ENCODE assay signal across 9 cellular contexts in the genomic region with DNA sequence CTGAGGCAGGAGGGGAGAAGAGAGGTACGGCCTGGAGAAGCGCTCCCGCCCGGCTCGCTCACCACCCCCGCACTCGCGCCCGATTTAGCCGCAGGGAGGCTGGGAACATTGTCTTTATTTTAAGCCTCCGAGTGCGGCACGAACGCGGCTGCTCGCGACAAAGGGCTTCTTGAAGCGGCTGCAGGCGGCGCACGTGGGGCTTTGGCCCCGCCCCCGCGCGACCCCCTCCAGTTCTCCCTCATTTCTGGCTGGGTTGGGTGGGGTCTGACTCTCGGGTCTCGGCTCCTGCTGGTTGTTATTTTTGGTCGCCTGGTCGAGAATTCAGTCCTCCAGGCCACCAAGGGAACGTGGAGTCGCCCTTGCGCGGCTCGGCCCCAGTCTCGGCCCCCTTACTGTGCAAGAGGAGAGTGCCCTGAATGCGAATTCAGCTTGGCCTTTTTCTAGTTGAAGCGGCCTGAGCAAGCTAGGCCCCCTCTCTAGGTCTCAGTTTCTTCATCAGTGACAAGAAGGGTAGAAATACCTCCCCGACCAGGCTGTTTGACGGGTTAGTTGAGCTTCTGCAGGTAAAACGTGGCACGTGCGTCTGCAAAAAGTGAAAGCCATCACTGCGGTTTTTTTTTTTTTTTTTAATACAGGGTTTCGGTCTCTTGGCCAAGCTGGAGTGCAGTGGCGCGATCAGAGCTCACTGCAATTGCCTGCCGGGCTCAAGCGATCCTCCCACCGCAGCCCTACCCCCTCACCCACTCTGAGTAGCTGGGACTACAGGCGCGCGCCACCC. TPM values are rescaled to one million over a fixed set of nuclear protein-coding genes. Genes with fewer than 3 reads are reported as not detected.
A peak's percentile ranks its signal among the peaks of the same experiment; 100 is the strongest.
DNase-seq lines count a peak whose midpoint lies in the region; ATAC-seq and TF ChIP-seq lines count a peak whose summit lies in the region.
"Had no signal": no experiment of that assay in that cellular context is flagged by ENCODE, and none has a peak within 500 bp of the region (broad histone marks: within the 10 kb centered on the region; RNA-seq: fewer than 3 reads in every experiment).

No MANE protein-coding gene starts in this region.

- H3K36me3 Mint-ChIP-seq in CD4-positive, alpha-beta T cell (ENCODE audit: low read depth) = no peaks in the 10 kb centered on the region
- H3K36me3 Mint-ChIP-seq in IgD-negative memory B cell (no peaks in the 10 kb centered on the region), chondrocyte (ENCODE audit: low read depth) (peaks cover under 1% of the 10 kb centered on the region), neural progenitor cell (no peaks in the 10 kb centered on the region)

- H2AFZ ChIP-seq in neural progenitor cell (replicated peaks) = peak overlapping the region; percentile 26

- no peaks in the 10 kb centered on the region for H3K9me3 ChIP-seq in CD4-positive, alpha-beta T cell (ENCODE audit: control insufficient read depth, low read length)
- no peaks in the 10 kb centered on the region for H3K9me3 ChIP-seq in neural progenitor cell (ENCODE audit: low read depth)

- H3K4me3 Mint-ChIP-seq in CD4-positive, alpha-beta T cell = peak overlapping the region; percentile 66
- H3K4me3 Mint-ChIP-seq in IgD-negative memory B cell = peak overlapping the region; percentile 67 to 89 (median 78)
- peak overlapping the region; percentile 53 for H3K4me3 Mint-ChIP-seq in chondrocyte (ENCODE audit: unreplicated experiment)
- H3K4me3 Mint-ChIP-seq in neural progenitor cell = peak overlapping the region; percentile 74

- DNase-seq in CD4-positive, alpha-beta T cell = peak in 2 of 10 experiments; percentile 28
- DNase-seq in chondrocyte (ENCODE audit: low spot score) (no peak), neural progenitor cell (ENCODE audit: low spot score) (peak; percentile 81), NCI-H526 treated with DMSO at 0.1 percent for 48 hours (lab: John Stamatoyannopoulos, UW) (no peak)

- H3K36me3 ChIP-seq in neural progenitor cell = no peaks in the 10 kb centered on the region

- H3K27me3 ChIP-seq in CD4-positive, alpha-beta T cell (ENCODE audit: control insufficient read depth, insufficient read depth, low read length) = peaks cover 55% of the 10 kb centered on the region
- peaks cover 69% of the 10 kb centered on the region for H3K27me3 ChIP-seq in neural progenitor cell

- peaks cover 21% of the 10 kb centered on the region for H3F3A ChIP-seq in neural progenitor cell (ENCODE audit: low read depth)

- intact Hi-C loops in CD4-positive, alpha-beta T cell (cut with DNase I, micrococcal nuclease) = no loop called here

- peaks cover 33% of the 10 kb centered on the region for H3K4me1 Mint-ChIP-seq in CD4-positive, alpha-beta T cell (ENCODE audit: low read depth)
- H3K4me1 Mint-ChIP-seq in IgD-negative memory B cell (peaks cover 10 to 14% (median 12%) of the 10 kb centered on the region in 3 donors), chondrocyte (ENCODE audit: low read depth) (peaks cover 31% of the 10 kb centered on the region), neural progenitor cell (peaks cover 39% of the 10 kb centered on the region)

- no peak for TF ChIP-seq CTCF in CD4-positive, alpha-beta T cell (IDR thresholded peaks at IDR 0.05)
- TF ChIP-seq CTCF in chondrocyte (IDR thresholded peaks at IDR 0.05) = no peak
- TF ChIP-seq CTCF in neural progenitor cell (IDR thresholded peaks at IDR 0.05) = no peak

- no peak overlapping the region for H3K9ac ChIP-seq in neural progenitor cell

- H4K20me1 ChIP-seq in neural progenitor cell (ENCODE audit: low read depth) = peaks cover 22% of the 10 kb centered on the region

- H3K4me3 ChIP-seq in neural progenitor cell = peak overlapping the region; percentile 37

- H3K79me2 ChIP-seq in neural progenitor cell (ENCODE audit: low read depth) = no peaks in the 10 kb centered on the region

- H3K27ac ChIP-seq in CD4-positive, alpha-beta T cell (ENCODE audit: low read depth, low read length) = no peak overlapping the region
- H3K27ac ChIP-seq in neural progenitor cell = no peak overlapping the region

- H3K4me1 ChIP-seq in neural progenitor cell = peaks cover 28% of the 10 kb centered on the region

- POLR2A ChIA-PET in CD4-positive, alpha-beta T cell (lab: Charles Lee) = interaction anchor here (0.7 kb wide), 1 partner anchor 211 kb away, joined by 4 read pairs; no protein-coding TSS in a partner anchor

- no peak overlapping the region for H3K27ac Mint-ChIP-seq in CD4-positive, alpha-beta T cell
- H3K27ac Mint-ChIP-seq in IgD-negative memory B cell (peak overlapping the region; percentile 67 to 88 (median 83)), chondrocyte (ENCODE audit: unreplicated experiment) (no peak overlapping the region), neural progenitor cell (no peak overlapping the region)

- peak overlapping the region; percentile 74 for H3K4me2 ChIP-seq in neural progenitor cell

- peak; percentile 76 for ATAC-seq in CD4-positive, alpha-beta T cell (ENCODE audit: poor library complexity)
- no peak for ATAC-seq in HG03139 (IDR thresholded peaks at IDR 0.05; ENCODE audit: unreplicated experiment)
- no peak for ATAC-seq in HG02981 (IDR thresholded peaks at IDR 0.05; ENCODE audit: unreplicated experiment)
- ATAC-seq in esophagus mucosa = no peak
- ATAC-seq: Panc1 had no signal

- peaks cover 91% of the 10 kb centered on the region for H3K27me3 Mint-ChIP-seq in CD4-positive, alpha-beta T cell
- H3K27me3 Mint-ChIP-seq in IgD-negative memory B cell (peaks cover 52% of the 10 kb centered on the region), chondrocyte (ENCODE audit: low read depth) (peaks cover 58% of the 10 kb centered on the region), neural progenitor cell (ENCODE audit: insufficient read depth, low read depth) (peaks cover 64% of the 10 kb centered on the region)

- no peaks in the 10 kb centered on the region for H3K9me3 Mint-ChIP-seq in CD4-positive, alpha-beta T cell
- H3K9me3 Mint-ChIP-seq in IgD-negative memory B cell (no peaks in the 10 kb centered on the region), chondrocyte (ENCODE audit: low read depth) (no peaks in the 10 kb centered on the region), neural progenitor cell (no peaks in the 10 kb centered on the region)

- CTCF ChIA-PET in CD4-positive, alpha-beta T cell (lab: Charles Lee) = interaction anchor here (0.6 to 0.7 kb wide), 2 partner anchors 138 to 954 kb away, joined by 3 read pairs; no protein-coding TSS in a partner anchor

RNA-seq across cellular contexts. Expression of a gene that starts 2.7 kb away (rescaled TPM):
- total RNA-seq in CD4-positive, alpha-beta T cell = not detected
- polyA plus RNA-seq in IgD-negative memory B cell = not detected
- total RNA-seq in chondrocyte = not detected in 3 replicates
- not detected in 2 replicates for total RNA-seq in neural progenitor cell (ENCODE audit: low replicate concordance)
- total RNA-seq in esophagus mucosa = not detected

RNA-seq across cellular contexts. Expression of a gene that starts 43.1 kb away (rescaled TPM):
- total RNA-seq in CD4-positive, alpha-beta T cell = 100 to 1,000 TPM; 231 to 234 TPM
- polyA plus RNA-seq in IgD-negative memory B cell = 111 TPM
- total RNA-seq in chondrocyte (125 to 380 TPM (median 374 TPM) in 3 replicates), neural progenitor cell (ENCODE audit: low replicate concordance) (99.8 and 130 TPM in 2 replicates), esophagus mucosa (233 TPM)

Comparison
In these comparisons a context has a peak if more than half of its experiments do, and no peak if none do; other contexts are left out.
1. H3K27ac Mint-ChIP-seq: peak in IgD-negative memory B cell (3 of 3); none in CD4-positive, alpha-beta T cell (single experiment), chondrocyte (single experiment) and neural progenitor cell (single experiment).
2. Peak in every context shown above with its lines, with median percentiles within 50 percentile points of each other: H3K4me3 Mint-ChIP-seq.